Comparison of ENCODE assay signal across 8 cellular contexts in genomic region chr9:121278535-121279169, GRCh38. TPM values are rescaled to one million over a fixed set of nuclear protein-coding genes. Genes with fewer than 3 reads are reported as not detected.
DNase-seq lines count a peak whose midpoint lies in the region; ATAC-seq, FAIRE-seq and TF ChIP-seq lines count a peak whose summit lies in the region.

No MANE protein-coding gene starts in this region.

- ATAC-seq in stimulated activated naive CD8-positive, alpha-beta T cell treated with anti-CD3 and anti-CD28 coated beads, Interleukin-15, amount 100 ng/mL, for 72 hours, result peak; percentile 84

- H3K27ac ChIP-seq in ACC112 (ENCODE audit: low read depth, low read length) (peak overlapping the region; percentile 88), ectodermal cell (ENCODE audit: insufficient read depth, low read depth, low read length, poor library complexity, severe bottlenecking) (peak overlapping the region; percentile 62)

- 53 to 56% methylated on average over 13 of the region's 13 CpGs for WGBS in ectodermal cell, 2 experiments

- H3K4me3 ChIP-seq in ACC112 (ENCODE audit: low read depth, low read length) (peak overlapping the region; percentile 51), ectodermal cell (ENCODE audit: insufficient read depth, low read depth, low read length) (no peak overlapping the region)

- H3K9me3 Mint-ChIP-seq in stimulated activated naive CD8-positive, alpha-beta T cell treated with anti-CD3 and anti-CD28 coated beads, Interleukin-15, amount 100 ng/mL, for 72 hours, result no peaks in the 10 kb centered on the region

- peak; percentile 49 for FAIRE-seq in TTC549 (lab: Jason Lieb, UNC)

- H3K79me2 ChIP-seq in ACC112 (ENCODE audit: control insufficient read depth, insufficient read depth, low read length, unreplicated experiment), result peaks cover 46% of the 10 kb centered on the region

- DNase-seq in GM10248 (ENCODE audit: extremely low spot score) (peak; percentile 55), Kasumi-1 (lab: John Stamatoyannopoulos, UW) (peak; percentile 84 to 86), medulla oblongata (ENCODE audit: extremely low spot score) (peak; percentile 87), NCI-H1930 (lab: John Stamatoyannopoulos, UW) (no peak)
- peak; percentile 19 to 39 for DNase-seq in stimulated activated naive CD8-positive, alpha-beta T cell treated with anti-CD3 and anti-CD28 coated beads, Interleukin-15, amount 100 ng/mL, for 72 hours

- H3K27me3 ChIP-seq in ACC112 (ENCODE audit: insufficient read depth, low read length), result no peaks in the 10 kb centered on the region
- peaks cover 3% of the 10 kb centered on the region for H3K27me3 ChIP-seq in ectodermal cell (ENCODE audit: control insufficient read depth, insufficient read depth, low read length, poor library complexity, severe bottlenecking)

- H3K4me3 Mint-ChIP-seq in stimulated activated naive CD8-positive, alpha-beta T cell treated with anti-CD3 and anti-CD28 coated beads, Interleukin-15, amount 100 ng/mL, for 72 hours, result no peak overlapping the region

- H3K36me3 ChIP-seq in ACC112 (ENCODE audit: insufficient read depth, low read length) (no peaks in the 10 kb centered on the region), ectodermal cell (ENCODE audit: control insufficient read depth, insufficient read depth, low read length) (no peaks in the 10 kb centered on the region)

- H3K9me3 ChIP-seq in ectodermal cell (ENCODE audit: control insufficient read depth, low read length), result no peaks in the 10 kb centered on the region

- TF ChIP-seq CTCF in GM10248 (IDR thresholded peaks at IDR 0.05; ENCODE audit: control extremely low read depth, extremely low read depth, low read depth, missing control alignments), result peak; percentile 46

- H3K4me1 ChIP-seq in ACC112 (ENCODE audit: control insufficient read depth, insufficient read depth, low read length, unreplicated experiment), result peaks cover 81% of the 10 kb centered on the region
- peaks cover 13% of the 10 kb centered on the region for H3K4me1 ChIP-seq in ectodermal cell (ENCODE audit: control insufficient read depth, insufficient read depth, low read length)

- POLR2A ChIA-PET in GM10248 (lab: Yijun Ruan, JAX), result no interaction called here

- H3K27ac Mint-ChIP-seq in stimulated activated naive CD8-positive, alpha-beta T cell treated with anti-CD3 and anti-CD28 coated beads, Interleukin-15, amount 100 ng/mL, for 72 hours, result no peak overlapping the region

- no peak overlapping the region for H2AFZ ChIP-seq in ACC112 (ENCODE audit: low read length, unreplicated experiment)

- H3K27me3 Mint-ChIP-seq in stimulated activated naive CD8-positive, alpha-beta T cell treated with anti-CD3 and anti-CD28 coated beads, Interleukin-15, amount 100 ng/mL, for 72 hours, result no peaks in the 10 kb centered on the region

- CTCF ChIA-PET in GM10248 (lab: Yijun Ruan, JAX), result interaction anchor here (0.6 to 2.7 kb wide), 40 partner anchors 8 to 293 kb away, joined by 3 to 34 read pairs (median 6); partner anchors contain the start of genes GSN and RAB14

- H3K4me1 Mint-ChIP-seq in stimulated activated naive CD8-positive, alpha-beta T cell treated with anti-CD3 and anti-CD28 coated beads, Interleukin-15, amount 100 ng/mL, for 72 hours, result peaks cover 13% of the 10 kb centered on the region

RNA-seq across cellular contexts. Expression of gene GSN, which starts 10.7 kb away (rescaled TPM):
- polyA plus RNA-seq in ectodermal cell (2013, experiment 1 of 4), result 84.5 TPM
- polyA plus RNA-seq in ectodermal cell (2013, experiment 2 of 4), result 93.5 TPM
- 70.9 TPM for polyA plus RNA-seq in ectodermal cell (2013, experiment 3 of 4)
- polyA plus RNA-seq in ectodermal cell (2013, experiment 4 of 4), result 76.8 TPM

Comparison
In these comparisons a context has a peak if more than half of its experiments do, and no peak if none do; other contexts are left out.
1. DNase-seq: peak in GM10248 (single experiment), Kasumi-1 (2 of 2), medulla oblongata (single experiment) and stimulated activated naive CD8-positive, alpha-beta T cell treated with anti-CD3 and anti-CD28 coated beads, Interleukin-15, amount 100 ng/mL, for 72 hours (2 of 2); none in NCI-H1930 (0 of 2).